Comparison of ENCODE assay signal across 17 cellular contexts in the genomic region with DNA sequence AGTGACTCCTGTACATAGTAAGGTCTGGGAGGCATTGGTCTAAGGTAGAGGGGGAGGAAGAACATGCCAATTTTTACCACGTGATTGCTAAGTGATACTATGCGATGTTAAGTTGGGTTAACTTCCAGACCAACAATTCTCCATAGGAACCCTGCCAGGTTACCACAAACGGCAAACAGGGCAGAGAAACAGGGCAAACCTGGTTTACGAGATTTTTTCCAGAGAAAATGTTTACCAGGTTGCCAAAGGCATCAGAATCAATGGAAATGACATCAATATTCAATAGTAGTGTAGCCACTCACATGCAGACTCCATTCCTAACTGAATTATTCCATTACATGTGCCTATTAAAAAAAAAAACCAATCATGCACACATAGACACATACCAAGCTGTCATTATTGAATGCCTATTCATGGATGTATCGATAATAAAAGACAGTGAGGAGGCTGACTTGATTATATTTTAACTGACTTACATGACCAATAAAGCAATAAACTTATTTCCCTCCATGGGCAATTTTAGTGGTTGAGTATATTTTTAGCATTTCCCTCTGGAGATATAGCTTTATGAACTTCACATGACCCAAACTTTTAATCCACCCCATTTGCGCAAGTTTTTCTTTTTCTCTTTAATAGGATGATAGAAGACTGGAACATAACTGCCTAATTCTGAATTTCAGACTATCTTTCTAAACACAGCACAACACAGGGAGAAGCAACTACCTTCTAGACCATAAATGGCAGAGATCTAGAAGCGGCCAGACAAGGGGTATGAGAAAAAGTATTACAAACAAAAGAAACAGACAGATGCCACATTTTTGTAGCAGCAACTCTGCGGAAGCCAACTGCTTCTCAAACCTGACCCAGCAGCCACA. TPM values are rescaled to one million over a fixed set of nuclear protein-coding genes. Genes with fewer than 3 reads are reported as not detected.
DNase-seq lines count a peak whose midpoint lies in the region; ATAC-seq and TF ChIP-seq lines count a peak whose summit lies in the region.
"Had no signal": no experiment of that assay in that cellular context is flagged by ENCODE, and none has a peak within 500 bp of the region (broad histone marks: within the 10 kb centered on the region; RNA-seq: fewer than 3 reads in every experiment).

No MANE protein-coding gene starts in this region.

- peak overlapping the region; percentile 88 for H3K27ac ChIP-seq in ACC112 (ENCODE audit: low read depth, low read length)
- H3K27ac ChIP-seq: upper lobe of left lung had no signal

- peak overlapping the region; percentile 94 for H3K27ac Mint-ChIP-seq in chondrocyte (ENCODE audit: unreplicated experiment)
- H3K27ac Mint-ChIP-seq: activated CD4-positive, alpha-beta memory T cell treated with anti-CD3 and anti-CD28 coated beads, Interleukin-2, amount 10 ng/mL, durations not matched to agents 7 days and 5 days; memory B cell; T-cell had no signal

- in situ Hi-C loops in G401 (cut with HindIII; ENCODE audit: low sequenced_read_pairs): no loop called here

- no peaks in the 10 kb centered on the region for H3K27me3 Mint-ChIP-seq in chondrocyte (ENCODE audit: low read depth)
- H3K27me3 Mint-ChIP-seq: activated CD4-positive, alpha-beta memory T cell treated with anti-CD3 and anti-CD28 coated beads, Interleukin-2, amount 10 ng/mL, durations not matched to agents 7 days and 5 days; memory B cell; T-cell had no signal

- H3K27me3 ChIP-seq in ACC112 (ENCODE audit: insufficient read depth, low read length): no peaks in the 10 kb centered on the region
- H3K27me3 ChIP-seq: upper lobe of left lung had no signal

- no peaks in the 10 kb centered on the region for H3K36me3 ChIP-seq in ACC112 (ENCODE audit: insufficient read depth, low read length)
- H3K36me3 ChIP-seq in mucosa of descending colon (ENCODE audit: low read depth): no peaks in the 10 kb centered on the region
- H3K36me3 ChIP-seq: upper lobe of left lung had no signal

- H3K4me3 ChIP-seq in ACC112 (ENCODE audit: low read depth, low read length) (peak overlapping the region; percentile 28; the same call in 1 of the 2 replicates), mucosa of descending colon (no peak overlapping the region)
- H3K4me3 ChIP-seq: upper lobe of left lung had no signal

- TF ChIP-seq CTCF in chondrocyte (IDR thresholded peaks at IDR 0.05): no peak
- TF ChIP-seq CTCF in mucosa of descending colon (IDR thresholded peaks at IDR 0.05): no peak
- no peak for TF ChIP-seq CTCF in omental fat pad (IDR thresholded peaks at IDR 0.05)

- intact Hi-C loops in mucosa of descending colon (cut with DNase I, micrococcal nuclease): no loop called here

- peaks cover 40% of the 10 kb centered on the region for H3K4me1 Mint-ChIP-seq in chondrocyte (ENCODE audit: low read depth)
- H3K4me1 Mint-ChIP-seq: activated CD4-positive, alpha-beta memory T cell treated with anti-CD3 and anti-CD28 coated beads, Interleukin-2, amount 10 ng/mL, durations not matched to agents 7 days and 5 days; memory B cell; T-cell had no signal

- H3K4me1 ChIP-seq in ACC112 (ENCODE audit: control insufficient read depth, insufficient read depth, low read length, unreplicated experiment) (peaks cover 16% of the 10 kb centered on the region), mucosa of descending colon (ENCODE audit: low read depth) (no peaks in the 10 kb centered on the region)
- H3K4me1 ChIP-seq: upper lobe of left lung had no signal

- DNase-seq in NCI-H226 (peak; percentile 11), chondrocyte (ENCODE audit: low spot score) (no peak), mucosa of descending colon (peak in 1 of 3 donors; percentile 64), G401 (ENCODE audit: low spot score) (no peak), H4 (ENCODE audit: low spot score) (no peak), omental fat pad (ENCODE audit: low spot score) (no peak)
- DNase-seq: ACHN; activated CD4-positive, alpha-beta memory T cell treated with anti-CD3 and anti-CD28 coated beads, Interleukin-2, amount 10 ng/mL, durations not matched to agents 7 days and 5 days; activated naive CD4-positive, alpha-beta T cell treated with anti-CD3 and anti-CD28 coated beads, Interleukin-2, amount 50 U/mL, for 16 hours; DMS79; effector CD4-positive, alpha-beta T cell; retina; T-cell; upper lobe of left lung had no signal

- no peaks in the 10 kb centered on the region for H3K36me3 Mint-ChIP-seq in chondrocyte (ENCODE audit: low read depth)

- H3K4me3 Mint-ChIP-seq in chondrocyte (ENCODE audit: unreplicated experiment): peak overlapping the region; percentile 64
- H3K4me3 Mint-ChIP-seq: activated CD4-positive, alpha-beta memory T cell treated with anti-CD3 and anti-CD28 coated beads, Interleukin-2, amount 10 ng/mL, durations not matched to agents 7 days and 5 days; memory B cell; T-cell had no signal

- H2AFZ ChIP-seq in ACC112 (ENCODE audit: low read length, unreplicated experiment): peak overlapping the region; percentile 63

- no peaks in the 10 kb centered on the region for H3K9me3 Mint-ChIP-seq in chondrocyte (ENCODE audit: low read depth)
- H3K9me3 Mint-ChIP-seq: memory B cell had no signal

- H3K9me3 ChIP-seq in mucosa of descending colon: no peaks in the 10 kb centered on the region
- H3K9me3 ChIP-seq: upper lobe of left lung had no signal

- H3K79me2 ChIP-seq in ACC112 (ENCODE audit: control insufficient read depth, insufficient read depth, low read length, unreplicated experiment): no peaks in the 10 kb centered on the region

- ATAC-seq in mucosa of descending colon (peak; percentile 74), omental fat pad (ENCODE audit: low FRiP score) (no peak), HG03196 (IDR thresholded peaks at IDR 0.05; ENCODE audit: unreplicated experiment) (no peak)
- ATAC-seq: T-cell had no signal

RNA-seq across cellular contexts. Expression of a gene that starts 40.6 kb away (rescaled TPM):
- total RNA-seq in chondrocyte (0.32 to 0.70 TPM (median 0.38 TPM) in 3 replicates), mucosa of descending colon (1 to 10 TPM in 1 of 3 donors, under 1 TPM in 2; 0.32 to 1.4 (median 0.55) TPM), omental fat pad (10 to 100 TPM in 3 of 4 donors, 1 to 10 TPM in 1; 3.2 to 14.8 (median 12.1) TPM)
- total RNA-seq in G401 (2014; rRNA removed; shearing (Covaris generic)): 0.14 and 0.18 TPM in 2 replicates
- total RNA-seq in H4 (2014; rRNA removed; shearing (Covaris generic)): not detected in 2 replicates
